8 cellular contexts compared by ENCODE assay signal in genomic region chr6:33147807-33148666, GRCh38. TPM values are rescaled to one million over a fixed set of nuclear protein-coding genes. Genes with fewer than 3 reads are reported as not detected.
DNase-seq lines count a peak whose midpoint lies in the region; TF ChIP-seq lines count a peak whose summit lies in the region.

No MANE protein-coding gene starts in this region.

- BruUV-seq in PC-9 (replicated peaks; lab: Mats Ljungman, UMichigan) = no TSS peak

- H3K27me3 Mint-ChIP-seq in T-helper 2 cell treated with Interferon-gamma antibody and Interleukin-4, amounts not matched to agents 5 μg/mL and 100 μg/mL, for 36 hours (ENCODE audit: low read depth) = peaks cover 26% of the 10 kb centered on the region

- H3K4me2 ChIP-seq in GM23248 (ENCODE audit: unreplicated experiment) (no peak overlapping the region), PC-9 (no peak overlapping the region)

- H3K79me2 ChIP-seq in GM23248 (ENCODE audit: insufficient read depth) = no peaks in the 10 kb centered on the region
- no peaks in the 10 kb centered on the region for H3K79me2 ChIP-seq in PC-9 (ENCODE audit: low read depth)

- in situ Hi-C loops in GM23248 (cut with MboI) = loop anchor here (10.0 kb wide), 1 partner anchor 133 kb away; no protein-coding TSS in a partner anchor

- no peaks in the 10 kb centered on the region for H3K36me3 ChIP-seq in GM23248 (ENCODE audit: low read depth)
- H3K36me3 ChIP-seq in PC-9 (ENCODE audit: low read depth) = no peaks in the 10 kb centered on the region

- H3K4me3 ChIP-seq in GM23248 = no peak overlapping the region
- no peak overlapping the region for H3K4me3 ChIP-seq in PC-9
- H3K4me3 ChIP-seq in fibroblast of mammary gland (ENCODE audit: control insufficient read depth, low read depth, low read length) = no peak overlapping the region

- intact Hi-C loops in PC-9 (cut with micrococcal nuclease; ENCODE audit: unreplicated experiment) (loop anchor here (10.0 kb wide), 1 partner anchor 133 kb away; no protein-coding TSS in a partner anchor), posterior vena cava (cut with DNase I) (no loop called here)

- no peak overlapping the region for H3K27ac ChIP-seq in GM23248
- no peak overlapping the region for H3K27ac ChIP-seq in PC-9

- peak; percentile 48 to 50 for DNase-seq in AML-193 (lab: John Stamatoyannopoulos, UW)
- DNase-seq in GM23248 = peak; percentile 74
- no peak for DNase-seq in PC-9
- DNase-seq in fibroblast of mammary gland (ENCODE audit: low read depth) = peak; percentile 71
- DNase-seq in renal cortical epithelial cell (ENCODE audit: low read depth) = peak; percentile 50
- DNase-seq in posterior vena cava (ENCODE audit: low spot score) = no peak
- DNase-seq in T-helper 2 cell = no peak
- DNase-seq in T-helper 2 cell treated with Interferon-gamma antibody and Interleukin-4, amounts not matched to agents 5 μg/mL and 100 μg/mL, for 36 hours (ENCODE audit: low spot score) = no peak

- H3K9me3 ChIP-seq in GM23248 (ENCODE audit: low read depth) (no peaks in the 10 kb centered on the region), PC-9 (ENCODE audit: insufficient read depth, low read depth) (no peaks in the 10 kb centered on the region; the same call in 1 of the 2 replicates)

- CTCF ChIA-PET in PC-9 (lab: Charles Lee) = interaction anchor here (0.6 kb wide), 1 partner anchor 598 kb away, joined by 5 read pairs; no protein-coding TSS in a partner anchor

- POLR2A ChIA-PET in PC-9 (lab: Charles Lee; ENCODE audit: unreplicated experiment) = no interaction called here

- H3K4me1 ChIP-seq in GM23248 (ENCODE audit: insufficient read depth) (no peaks in the 10 kb centered on the region), PC-9 (replicated peaks; ENCODE audit: insufficient read depth) (no peaks in the 10 kb centered on the region)

- peaks cover 19% of the 10 kb centered on the region for H3K27me3 ChIP-seq in GM23248 (replicated peaks; ENCODE audit: insufficient read depth)
- peaks cover 57% of the 10 kb centered on the region for H3K27me3 ChIP-seq in PC-9 (ENCODE audit: insufficient read depth, low read depth)

- WGBS in GM23248 (ENCODE audit: low coverage in 1 of 2, low lambda C conversion rate in 2 of 2, missing lambda C conversion rate in 2 of 2), 2 experiments = 36 to 38% methylated on average over 8 of the region's 8 CpGs

- H3K9ac ChIP-seq in GM23248 = no peak overlapping the region

- no peak overlapping the region for H2AFZ ChIP-seq in GM23248
- no peak overlapping the region for H2AFZ ChIP-seq in PC-9

- H3K9me2 ChIP-seq in GM23248 (ENCODE audit: insufficient read depth) = no peaks in the 10 kb centered on the region
- H3K9me2 ChIP-seq in PC-9 (ENCODE audit: insufficient read depth) = no peaks in the 10 kb centered on the region

- H4K20me1 ChIP-seq in GM23248 (ENCODE audit: insufficient read depth) = no peaks in the 10 kb centered on the region
- H4K20me1 ChIP-seq in PC-9 (ENCODE audit: insufficient read depth) = no peaks in the 10 kb centered on the region

- H3K27ac Mint-ChIP-seq in T-helper 2 cell treated with Interferon-gamma antibody and Interleukin-4, amounts not matched to agents 5 μg/mL and 100 μg/mL, for 36 hours = no peak overlapping the region

- H3K9me3 Mint-ChIP-seq in T-helper 2 cell treated with Interferon-gamma antibody and Interleukin-4, amounts not matched to agents 5 μg/mL and 100 μg/mL, for 36 hours = peaks cover 13% of the 10 kb centered on the region

- H3K36me3 Mint-ChIP-seq in T-helper 2 cell treated with Interferon-gamma antibody and Interleukin-4, amounts not matched to agents 5 μg/mL and 100 μg/mL, for 36 hours (ENCODE audit: low read depth) = no peaks in the 10 kb centered on the region

- H3K4me3 Mint-ChIP-seq in T-helper 2 cell treated with Interferon-gamma antibody and Interleukin-4, amounts not matched to agents 5 μg/mL and 100 μg/mL, for 36 hours = no peak overlapping the region

- peaks cover 6% of the 10 kb centered on the region for H3K4me1 Mint-ChIP-seq in T-helper 2 cell treated with Interferon-gamma antibody and Interleukin-4, amounts not matched to agents 5 μg/mL and 100 μg/mL, for 36 hours (ENCODE audit: low read depth)

- TF ChIP-seq CTCF in PC-9 (conservative IDR thresholded peaks at IDR 0.05) (peak; percentile 82), fibroblast of mammary gland (conservative IDR thresholded peaks at IDR 0.05; ENCODE audit: control insufficient read depth, insufficient read depth, low read depth, low read length) (peak; percentile 88)

- peaks cover 4% of the 10 kb centered on the region; the same call in 1 of the 2 replicates for H3F3A ChIP-seq in GM23248 (ENCODE audit: insufficient read depth)
- H3F3A ChIP-seq in PC-9 (ENCODE audit: insufficient read depth, low read depth) = no peaks in the 10 kb centered on the region

RNA-seq across cellular contexts. Expression of gene COL11A2, which starts 44.2 kb away (rescaled TPM):
- 0.25 and 0.32 TPM in 2 replicates for total RNA-seq in GM23248 (2014; rRNA removed; shearing (Covaris generic))
- polyA plus RNA-seq in GM23248 (2016; fragmentation: Nextera tagmentation; extraction: Ambion mirVana) = 0.05 and 0.31 TPM in 2 replicates
- total RNA-seq in PC-9 (2021) (2.2 and 3.4 TPM in 2 replicates), renal cortical epithelial cell (0.17 and 0.20 TPM in 2 replicates), posterior vena cava (1 to 10 TPM in 1 of 2 donors, under 1 TPM in 1; 0.43 to 1.0 TPM)

RNA-seq across cellular contexts. Expression of gene RXRB, which starts 52.4 kb away (rescaled TPM):
- 27.7 and 28.8 TPM in 2 replicates for total RNA-seq in GM23248 (2014; rRNA removed; shearing (Covaris generic))
- 28.1 and 28.9 TPM in 2 replicates for polyA plus RNA-seq in GM23248 (2016; fragmentation: Nextera tagmentation; extraction: Ambion mirVana)
- total RNA-seq in PC-9 (2021) = 49.8 and 51.5 TPM in 2 replicates
- 16.8 and 28.0 TPM in 2 replicates for total RNA-seq in renal cortical epithelial cell
- total RNA-seq in posterior vena cava = 10 to 100 TPM; 31.3 to 31.7 TPM

RNA-seq across cellular contexts. Expression of gene SLC39A7, which starts 52.6 kb away (rescaled TPM):
- total RNA-seq in GM23248 (2014; rRNA removed; shearing (Covaris generic)) = 126 and 147 TPM in 2 replicates
- polyA plus RNA-seq in GM23248 (2016; fragmentation: Nextera tagmentation; extraction: Ambion mirVana) = 24.7 and 26.9 TPM in 2 replicates
- 96.4 and 110 TPM in 2 replicates for total RNA-seq in PC-9 (2021)
- total RNA-seq in renal cortical epithelial cell = 108 and 119 TPM in 2 replicates
- 10 to 100 TPM; 79.4 to 86.2 TPM for total RNA-seq in posterior vena cava

RNA-seq across cellular contexts. Expression of gene HSD17B8, which starts 56.4 kb away (rescaled TPM):
- 1.8 and 3.7 TPM in 2 replicates for total RNA-seq in GM23248 (2014; rRNA removed; shearing (Covaris generic))
- polyA plus RNA-seq in GM23248 (2016; fragmentation: Nextera tagmentation; extraction: Ambion mirVana) = 5.3 and 5.6 TPM in 2 replicates
- total RNA-seq in PC-9 (2021) = 16.4 and 25.4 TPM in 2 replicates
- total RNA-seq in renal cortical epithelial cell = 11.2 and 26.0 TPM in 2 replicates
- total RNA-seq in posterior vena cava = 1 to 10 TPM; 2.8 to 4.0 TPM

Comparison
In these comparisons a context has a peak if more than half of its experiments do, and no peak if none do; other contexts are left out.
1. DNase-seq: peak in AML-193 (2 of 2), GM23248 (single experiment), fibroblast of mammary gland (single experiment) and renal cortical epithelial cell (single experiment); none in PC-9 (0 of 2), posterior vena cava (single experiment), T-helper 2 cell (0 of 5) and T-helper 2 cell treated with Interferon-gamma antibody and Interleukin-4, amounts not matched to agents 5 μg/mL and 100 μg/mL, for 36 hours (single experiment).